In the genomic region with DNA sequence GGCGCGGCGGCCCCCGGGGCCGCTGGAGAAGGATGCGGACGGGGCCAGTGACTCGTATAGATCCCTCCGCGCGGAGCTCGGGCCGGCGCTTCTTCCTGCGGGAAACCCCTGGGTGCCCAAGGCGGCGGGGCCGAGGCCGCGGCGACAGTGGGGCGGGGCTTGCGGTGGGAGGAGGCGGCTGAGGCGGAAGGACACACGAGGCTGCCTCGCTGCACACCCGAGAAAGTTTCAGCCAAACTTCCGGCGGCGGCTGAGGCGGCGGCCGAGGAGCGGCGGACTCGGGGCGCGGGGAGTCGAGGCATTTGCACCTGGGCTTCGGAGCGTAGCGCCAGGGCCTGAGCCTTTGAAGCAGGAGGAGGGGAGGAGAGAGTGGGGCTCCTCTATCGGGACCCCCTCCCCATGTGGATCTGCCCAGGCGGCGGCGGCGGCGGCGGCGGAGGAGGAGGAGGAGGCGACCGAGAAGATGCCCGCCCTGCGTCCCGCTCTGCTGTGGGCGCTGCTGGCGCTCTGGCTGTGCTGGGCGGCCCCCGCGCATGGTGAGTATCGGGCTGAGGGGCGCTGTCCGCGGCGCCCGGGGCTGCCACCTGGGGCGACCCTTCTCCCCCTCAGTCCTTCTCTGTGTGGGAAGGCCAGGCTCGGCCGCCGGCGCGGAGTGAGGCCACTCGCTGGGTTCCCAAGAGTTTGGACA, we compare ENCODE assay signal across 8 cellular contexts. TPM values are rescaled to one million over a fixed set of nuclear protein-coding genes. Genes with fewer than 3 reads are reported as not detected.
DNase-seq lines count a peak whose midpoint lies in the region; ATAC-seq, FAIRE-seq and TF ChIP-seq lines count a peak whose summit lies in the region.
"Not testable (repeated sequence)": the region's sequence is repeated elsewhere in the genome, so short reads cannot be mapped to it uniquely, and the experiment has no call there.

A gene (plus strand): TSS at position 231 of the 688 bp plus-strand sequence.

- peak; percentile 93 for ATAC-seq in lung (ENCODE audit: insufficient read depth, low FRiP score)

- TF ChIP-seq POLR2A in endothelial cell of umbilical vein (IDR thresholded peaks at IDR 0.05; ENCODE audit: low read depth, low read length), result not testable (repeated sequence)

- not testable (repeated sequence) for BruUV-seq in endothelial cell of umbilical vein (replicated peaks; lab: Mats Ljungman, UMichigan)

- H3K9me3 Mint-ChIP-seq in T-helper 2 cell treated with Interferon-gamma antibody and Interleukin-4, amounts not matched to agents 5 μg/mL and 100 μg/mL, for 36 hours, result not testable (repeated sequence)

- FAIRE-seq in endothelial cell of umbilical vein (lab: Jason Lieb, UNC), result not testable (repeated sequence)

- POLR2A ChIA-PET in endothelial cell of umbilical vein (lab: Charles Lee), result not testable (repeated sequence)

- WGBS in lung, 2 donors, result 0% methylated on average over 55 of the region's 74 CpGs; no CpG with 5 or more reads in 1 of the 2 donors

- H3K4me3 Mint-ChIP-seq in T-helper 2 cell treated with Interferon-gamma antibody and Interleukin-4, amounts not matched to agents 5 μg/mL and 100 μg/mL, for 36 hours, result not testable (repeated sequence)

- not testable (repeated sequence) for H3K4me1 Mint-ChIP-seq in T-helper 2 cell treated with Interferon-gamma antibody and Interleukin-4, amounts not matched to agents 5 μg/mL and 100 μg/mL, for 36 hours (ENCODE audit: low read depth)

- H2AFZ ChIP-seq in endothelial cell of umbilical vein (ENCODE audit: low read depth, low read length), result not testable (repeated sequence)

- not testable (repeated sequence) for H3K27me3 Mint-ChIP-seq in T-helper 2 cell treated with Interferon-gamma antibody and Interleukin-4, amounts not matched to agents 5 μg/mL and 100 μg/mL, for 36 hours (ENCODE audit: low read depth)

- H3K4me3 ChIP-seq in endothelial cell of umbilical vein (replicated peaks in 1 of 3; ENCODE audit: insufficient read depth in 1 of 3, low read depth in 1 of 3, low read length in 3 of 3) (peak within 1 kb of the TSS in 1 of 3 experiments; percentile 49), lung (peak within 1 kb of the TSS; percentile 39), skin epidermis (peak within 1 kb of the TSS in 5 of 7 experiments; percentile 50 to 83 (median 60))

- not testable (repeated sequence) for H3K36me3 Mint-ChIP-seq in T-helper 2 cell treated with Interferon-gamma antibody and Interleukin-4, amounts not matched to agents 5 μg/mL and 100 μg/mL, for 36 hours (ENCODE audit: low read depth)

- H3K9me3 ChIP-seq in endothelial cell of umbilical vein (replicated peaks; ENCODE audit: control insufficient read depth, insufficient read depth, low read length); lung (ENCODE audit: control insufficient read depth in 2 of 2, insufficient read depth in 1 of 2, low read length in 1 of 2): not testable (repeated sequence)

- not testable (repeated sequence) for H3K27me3 ChIP-seq in endothelial cell of umbilical vein (ENCODE audit: control insufficient read depth in 2 of 2, insufficient read depth in 2 of 2, low read length in 2 of 2); lung (ENCODE audit: control insufficient read depth, insufficient read depth)

- DNase-seq in Daoy (ENCODE audit: low read depth), result peak; percentile 1
- DNase-seq in LoVo (ENCODE audit: low spot score), result peak; percentile 71
- peak; percentile 39 for DNase-seq in T-helper 2 cell treated with Interferon-gamma antibody and Interleukin-4, amounts not matched to agents 5 μg/mL and 100 μg/mL, for 36 hours (ENCODE audit: low spot score)
- DNase-seq in activated effector memory CD4-positive, alpha-beta T cell treated with Interleukin-2 at 50 U/mL for 16 hours, result peak; percentile 79
- peak; percentile 10 for DNase-seq in endothelial cell of umbilical vein (ENCODE audit: low read depth, low spot score)
- peak; percentile 83 for DNase-seq in lung (ENCODE audit: low spot score)

- intact Hi-C loops in endothelial cell of umbilical vein (cut with micrococcal nuclease), result not testable (repeated sequence)

- H3K9ac ChIP-seq in endothelial cell of umbilical vein (replicated peaks; ENCODE audit: extremely low read depth, insufficient read depth, low read length), result not testable (repeated sequence)

- not testable (repeated sequence) for H3K9me1 ChIP-seq in endothelial cell of umbilical vein (replicated peaks; ENCODE audit: control insufficient read depth, extremely low read depth, insufficient read depth, low read length)

- not testable (repeated sequence) for H3K36me3 ChIP-seq in endothelial cell of umbilical vein (ENCODE audit: control insufficient read depth in 2 of 2, extremely low read depth in 1 of 2, insufficient read depth in 2 of 2, low read length in 2 of 2); lung (ENCODE audit: control insufficient read depth in 2 of 2, insufficient read depth in 2 of 2, low read length in 2 of 2)

- H3K79me2 ChIP-seq in endothelial cell of umbilical vein (ENCODE audit: control insufficient read depth, insufficient read depth, low read length), result not testable (repeated sequence)

- not testable (repeated sequence) for TF ChIP-seq CTCF in endothelial cell of umbilical vein (IDR thresholded peaks at IDR 0.05; ENCODE audit: extremely low read depth in 1 of 2, insufficient read depth in 1 of 2, low read depth in 1 of 2, low read length in 2 of 2); lung (IDR thresholded peaks at IDR 0.05; ENCODE audit: control extremely low read depth, extremely low read depth)

- H3K4me2 ChIP-seq in endothelial cell of umbilical vein (ENCODE audit: insufficient read depth, low read length), result not testable (repeated sequence)

- CTCF ChIA-PET in endothelial cell of umbilical vein (lab: Charles Lee), result not testable (repeated sequence)

- H3K4me1 ChIP-seq in endothelial cell of umbilical vein (ENCODE audit: control insufficient read depth, extremely low read depth, insufficient read depth, low read length); lung (ENCODE audit: control insufficient read depth in 2 of 2, insufficient read depth in 2 of 2, low read length in 2 of 2): not testable (repeated sequence)

- not testable (repeated sequence) for H3K27ac Mint-ChIP-seq in T-helper 2 cell treated with Interferon-gamma antibody and Interleukin-4, amounts not matched to agents 5 μg/mL and 100 μg/mL, for 36 hours

- not testable (repeated sequence) for H4K20me1 ChIP-seq in endothelial cell of umbilical vein (replicated peaks; ENCODE audit: control insufficient read depth, extremely low read depth, insufficient read depth, low read length)

- dilution Hi-C loops in endothelial cell of umbilical vein (cut with MboI; ENCODE audit: extremely low pct_ligation_motif_present, low sequenced_read_pairs), result not testable (repeated sequence)

- not testable (repeated sequence) for H3K27ac ChIP-seq in endothelial cell of umbilical vein (ENCODE audit: insufficient read depth, low read depth, low read length); temporal lobe (ENCODE audit: low read depth, low read length)
- H3K27ac ChIP-seq in lung (ENCODE audit: low read depth in 1 of 2, low read length in 1 of 2), result peak within 1 kb of the TSS; percentile 57 to 76
- peak within 1 kb of the TSS in 16 of 21 experiments; percentile 22 to 96 (median 88) for H3K27ac ChIP-seq in skin epidermis

RNA-seq across cellular contexts. Expression of the gene that starts here (rescaled TPM):
- total RNA-seq in Daoy (2014; rRNA removed; shearing (Covaris generic)), result 2.7 and 5.2 TPM in 2 replicates
- total RNA-seq in endothelial cell of umbilical vein, result 9.0 and 9.2 TPM in 2 replicates
- 4.3 and 4.9 TPM in 2 replicates for polyA plus RNA-seq in endothelial cell of umbilical vein
- polyA plus RNA-seq in endothelial cell of umbilical vein (2011; cell fraction: cytosol; rRNA removed), result 4.0 and 5.2 TPM in 2 replicates
- 41.5 and 53.7 TPM in 2 replicates for polyA plus RNA-seq in endothelial cell of umbilical vein (2011; cell fraction: nucleus; rRNA removed)
- 4.6 and 5.0 TPM in 2 replicates for polyA plus RNA-seq in endothelial cell of umbilical vein (2012)
- polyA minus RNA-seq in endothelial cell of umbilical vein, result 21.1 and 26.6 TPM in 2 replicates
- polyA minus RNA-seq in endothelial cell of umbilical vein (2011; cell fraction: cytosol; rRNA and poly(A)+ RNA removed), result 4.4 TPM
- polyA minus RNA-seq in endothelial cell of umbilical vein (2011; cell fraction: nucleus; rRNA and poly(A)+ RNA removed), result 21.2 and 29.9 TPM in 2 replicates
- 10 to 100 TPM; 29.2 to 46.7 TPM for total RNA-seq in lung
- 1 to 10 TPM; 6.2 to 9.0 TPM for polyA plus RNA-seq in lung
- 13.3 TPM for total RNA-seq in temporal lobe

Comparison
In these comparisons a context has a peak if more than half of its experiments do, and no peak if none do; other contexts are left out.
1. DNase-seq: peak in every context shown above with its lines; median percentile 83 in lung; 79 in activated effector memory CD4-positive, alpha-beta T cell treated with Interleukin-2 at 50 U/mL for 16 hours; 71 in LoVo; 39 in T-helper 2 cell treated with Interferon-gamma antibody and Interleukin-4, amounts not matched to agents 5 μg/mL and 100 μg/mL, for 36 hours; 10 in endothelial cell of umbilical vein; 1 in Daoy.